In the genomic region with DNA sequence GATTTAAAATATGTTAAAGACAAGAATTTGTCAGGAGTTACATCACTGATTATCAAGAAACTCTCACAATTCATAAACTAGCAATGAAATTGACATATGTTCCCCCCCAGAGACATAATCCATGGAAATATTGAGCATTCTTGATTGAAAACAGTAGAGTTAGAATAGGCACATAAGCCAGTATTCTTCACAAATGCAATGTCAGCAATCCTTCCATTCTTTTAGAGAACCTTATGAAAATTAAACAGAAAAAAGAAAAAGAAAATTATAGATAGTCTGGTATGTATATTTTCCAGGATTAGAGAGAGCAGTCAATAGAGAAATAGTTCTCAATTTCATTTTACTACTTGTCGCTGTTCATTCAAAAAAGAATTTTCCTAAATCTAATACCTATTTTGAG, we compare ENCODE assay signal across 7 cellular contexts.
"Had no signal": no experiment of that assay in that cellular context is flagged by ENCODE, and none has a peak within 500 bp of the region (broad histone marks: within the 10 kb centered on the region; RNA-seq: fewer than 3 reads in every experiment).

No MANE protein-coding gene starts in this region.

- H3K27ac ChIP-seq: HL-60 had no signal

- H3K36me3 ChIP-seq: HAP-1 had no signal

- H2AFZ ChIP-seq: GM23338 had no signal

- DNase-seq: H7, HFFc6, KG1 had no signal

- H3K9me3 ChIP-seq: HAP-1 had no signal

- H3K4me3 ChIP-seq: GM23338, HAP-1 had no signal

- H3K4me1 ChIP-seq: HAP-1 had no signal

- H3K4me2 ChIP-seq: GM23338 had no signal

- ATAC-seq: GM23338, HCT116 had no signal
